Comparison of ENCODE assay signal across 7 cellular contexts in genomic region chr2:120523766-120524165, GRCh38.
"Had no signal": no experiment of that assay in that cellular context is flagged by ENCODE, and none has a peak within 500 bp of the region (broad histone marks: within the 10 kb centered on the region; RNA-seq: fewer than 3 reads in every experiment).

No MANE protein-coding gene starts in this region.

- FAIRE-seq: H1, H54, HTR-8/SVneo had no signal

- H3K4me3 ChIP-seq: GM23338 had no signal

- H3K4me1 Mint-ChIP-seq: IgD-negative memory B cell had no signal

- H3K9me3 Mint-ChIP-seq: GM23338, IgD-negative memory B cell had no signal

- H3K4me3 Mint-ChIP-seq: GM23338, H9, IgD-negative memory B cell had no signal

- ATAC-seq: GM23338 had no signal

- H3K27ac Mint-ChIP-seq: GM23338, H9, IgD-negative memory B cell had no signal

- DNase-seq: H9, HCEC 1CT had no signal
